ENCODE assay signal across 28 cellular contexts in genomic region chr11:16448123-16448717, GRCh38.
"Had no signal": no experiment of that assay in that cellular context is flagged by ENCODE, and none has a peak within 500 bp of the region (broad histone marks: within the 10 kb centered on the region; RNA-seq: fewer than 3 reads in every experiment).

No MANE protein-coding gene starts in this region.

- H3K9me3 ChIP-seq: left ventricle myocardium inferior, neutrophil, ovary, right atrium auricular region, right lobe of liver, transverse colon, upper lobe of left lung, vagina had no signal

- H3K4me3 ChIP-seq: left ventricle myocardium inferior, lung, neural progenitor cell, ovary, right atrium auricular region, right lobe of liver, smooth muscle cell, transverse colon, upper lobe of left lung, vagina had no signal

- H3K36me3 ChIP-seq: left ventricle myocardium inferior, neural progenitor cell, neutrophil, ovary, right atrium auricular region, right lobe of liver, transverse colon, upper lobe of left lung, vagina had no signal

- H3K9ac ChIP-seq: neural progenitor cell had no signal

- DNase-seq: hypothalamus; immature natural killer cell; kidney; left ventricle myocardium inferior; mesendoderm; naive B cell; natural killer cell; nephron progenitor cell; occipital lobe; ovary; right lobe of liver; stimulated activated CD4-positive, alpha-beta T cell treated with anti-CD3 and anti-CD28 coated beads, Interleukin-1b, Interleukin-23, amount 100 ng/mL, for 48 hours; stimulated activated CD4-positive, alpha-beta T cell treated with anti-CD3 and anti-CD28 coated beads, Interleukin-2, amount 100 ng/mL, for 48 hours; stimulated activated CD4-positive, alpha-beta T cell treated with anti-CD3 and anti-CD28 coated beads, Interleukin-4, amount 100 ng/mL, for 4 hours; stimulated activated CD8-positive, alpha-beta memory T cell treated with anti-CD3 and anti-CD28 coated beads, Interleukin-4, amount 100 ng/mL, for 48 hours; stimulated activated naive CD4-positive, alpha-beta T cell treated with Interleukin-2 at 50 U/mL for 16 hours; stimulated activated naive CD8-positive, alpha-beta T cell treated with anti-CD3 and anti-CD28 coated beads, Interleukin-15, amount 100 ng/mL, for 72 hours; substantia nigra; transverse colon; upper lobe of left lung had no signal

- H3K4me2 ChIP-seq: neural progenitor cell, smooth muscle cell had no signal

- FAIRE-seq: islet of Langerhans, kidney had no signal

- H3K27ac ChIP-seq: left ventricle myocardium inferior, neural progenitor cell, neutrophil, ovary, right atrium auricular region, right lobe of liver, transverse colon, upper lobe of left lung, vagina had no signal

- H2AFZ ChIP-seq: neural progenitor cell had no signal

- H3K27me3 ChIP-seq: neutrophil, ovary, right atrium auricular region, right lobe of liver, transverse colon, upper lobe of left lung, vagina had no signal

- ATAC-seq: natural killer cell; right lobe of liver; stimulated activated memory B cell treated with anti-CD40 and anti-IgM and Interleukin-4, amounts not matched to agents 10 μg/mL and 1 μg/mL and 100 μg/mL, for 72 hours; stimulated activated naive CD8-positive, alpha-beta T cell treated with anti-CD3 and anti-CD28 coated beads, Interleukin-15, amount 100 ng/mL, for 72 hours had no signal

- H3K4me1 ChIP-seq: neural progenitor cell, right atrium auricular region, right lobe of liver, transverse colon, upper lobe of left lung, vagina had no signal
